In genomic region chr2:69010437-69011194, GRCh38 we compare ENCODE assay signal across 20 cellular contexts. TPM values are rescaled to one million over a fixed set of nuclear protein-coding genes. Genes with fewer than 3 reads are reported as not detected.
A peak's percentile ranks its signal among the peaks of the same experiment; 100 is the strongest.
DNase-seq lines count a peak whose midpoint lies in the region; ATAC-seq, FAIRE-seq and TF ChIP-seq lines count a peak whose summit lies in the region.
"Had no signal": no experiment of that assay in that cellular context is flagged by ENCODE, and none has a peak within 500 bp of the region (broad histone marks: within the 10 kb centered on the region; RNA-seq: fewer than 3 reads in every experiment).

No MANE protein-coding gene starts in this region.

- H3K27me3 ChIP-seq in HepG2 (ENCODE audit: control insufficient read depth in 1 of 2, insufficient read depth in 2 of 2, low read length in 2 of 2) = peaks cover 1 to 16% of the 10 kb centered on the region in 2 experiments; a peak in 3 of 5 replicates
- peaks cover 0 to 4% of the 10 kb centered on the region in 2 donors for H3K27me3 ChIP-seq in right lobe of liver
- H3K27me3 ChIP-seq in Panc1 (ENCODE audit: control insufficient read depth, insufficient read depth, low read length) = no peaks in the 10 kb centered on the region
- H3K27me3 ChIP-seq in lung (ENCODE audit: control insufficient read depth, insufficient read depth) = no peaks in the 10 kb centered on the region
- H3K27me3 ChIP-seq in testis = no peaks in the 10 kb centered on the region

- H3K4me3 ChIP-seq in HepG2 (replicated peaks in 1 of 3; ENCODE audit: insufficient read depth in 1 of 3, low read depth in 2 of 3, low read length in 3 of 3) = no peak overlapping the region
- H3K4me3 ChIP-seq in right lobe of liver = no peak overlapping the region
- H3K4me3 ChIP-seq in Panc1 (ENCODE audit: low read depth in 2 of 2, low read length in 2 of 2) = no peak overlapping the region
- H3K4me3 ChIP-seq in lung = no peak overlapping the region
- no peak overlapping the region for H3K4me3 ChIP-seq in testis
- H3K4me3 ChIP-seq: BLaER1 had no signal

- TF ChIP-seq CTCF in HepG2 (CRISPR knock-in tag; IDR thresholded peaks at IDR 0.05) (no peak), right lobe of liver (IDR thresholded peaks at IDR 0.05) (no peak), Panc1 (IDR thresholded peaks at IDR 0.05) (no peak), lung (IDR thresholded peaks at IDR 0.05; ENCODE audit: control extremely low read depth, extremely low read depth) (no peak), testis (IDR thresholded peaks at IDR 0.05) (no peak)

- H3K4me1 ChIP-seq in HepG2 (ENCODE audit: insufficient read depth, low read length) (peaks cover 27% of the 10 kb centered on the region), right lobe of liver (peaks cover 0 to 7% (median 5%) of the 10 kb centered on the region in 4 donors), Panc1 (ENCODE audit: control insufficient read depth, insufficient read depth, low read length) (peaks cover 10% of the 10 kb centered on the region), lung (ENCODE audit: control insufficient read depth in 2 of 2, insufficient read depth in 2 of 2, low read length in 2 of 2) (peaks cover 0 to 4% of the 10 kb centered on the region in 2 donors), testis (peaks cover 3% of the 10 kb centered on the region)

- POLR2A ChIA-PET in HepG2 (lab: Yijun Ruan, JAX) = no interaction called here
- POLR2A ChIA-PET in Panc1 (lab: Charles Lee) = interaction anchor here (0.6 kb wide), 1 partner anchor 1145 kb away, joined by 4 read pairs; no protein-coding TSS in a partner anchor

- H3K36me3 ChIP-seq in HepG2 (replicated peaks in 1 of 2; ENCODE audit: control insufficient read depth in 1 of 2, insufficient read depth in 2 of 2, low read length in 2 of 2) = no peaks in the 10 kb centered on the region
- H3K36me3 ChIP-seq in right lobe of liver = no peaks in the 10 kb centered on the region
- H3K36me3 ChIP-seq in Panc1 (ENCODE audit: control insufficient read depth, insufficient read depth, low read length) = no peaks in the 10 kb centered on the region; the same call in 1 of the 2 replicates
- H3K36me3 ChIP-seq in lung (ENCODE audit: control insufficient read depth in 2 of 2, insufficient read depth in 2 of 2, low read length in 2 of 2) = no peaks in the 10 kb centered on the region
- H3K36me3 ChIP-seq in testis (ENCODE audit: low read depth, missing control alignments) = no peaks in the 10 kb centered on the region
- H3K36me3 ChIP-seq: BLaER1 had no signal

- no peak for FAIRE-seq in HepG2 (lab: Jason Lieb, UNC)
- FAIRE-seq: H1 had no signal

- in situ Hi-C loops in HepG2 (cut with HindIII; ENCODE audit: extremely low pct_ligation_motif_present, low pct_unique_long_range_greater_than_20kb) (no loop called here), Panc1 (cut with HindIII; ENCODE audit: low pct_unique_long_range_greater_than_20kb, low sequenced_read_pairs) (no loop called here)

- intact Hi-C loops in HepG2 (cut with micrococcal nuclease; ENCODE audit: unreplicated experiment) (loop anchor here (10.0 kb wide), 1 partner anchor 424 kb away; the partner anchor contains the start of gene NFU1), right lobe of liver (cut with DNase I) (no loop called here), Panc1 (cut with micrococcal nuclease; ENCODE audit: unreplicated experiment) (loop anchor here (10.0 kb wide), 1 partner anchor 66 kb away; no protein-coding TSS in a partner anchor), testis (cut with DNase I; ENCODE audit: low total_unique reads) (no loop called here)

- no peak overlapping the region for H2AFZ ChIP-seq in HepG2 (ENCODE audit: low read length)

- TF ChIP-seq POLR2A in HepG2 (IDR thresholded peaks at IDR 0.05; ENCODE audit: insufficient read depth in 1 of 2, low read depth in 2 of 2, low read length in 2 of 2) (no peak), right lobe of liver (IDR thresholded peaks at IDR 0.05) (no peak), testis (IDR thresholded peaks at IDR 0.05) (no peak)

- ATAC-seq in HepG2 = no peak
- ATAC-seq in right lobe of liver = no peak
- ATAC-seq in Panc1 = no peak
- no peak for ATAC-seq in lung (ENCODE audit: insufficient read depth, low FRiP score)
- no peak for ATAC-seq in HG03097 (IDR thresholded peaks at IDR 0.05; ENCODE audit: low FRiP score, unreplicated experiment)

- DNase-seq in HepG2 (ENCODE audit: low spot score) = no peak
- DNase-seq in right lobe of liver = no peak
- no peak for DNase-seq in Panc1 (ENCODE audit: low read depth, low spot score)
- peak; percentile 61 for DNase-seq in lung (ENCODE audit: low spot score)
- no peak for DNase-seq in DMS 273 treated with DMSO at 0.1 percent for 48 hours (lab: John Stamatoyannopoulos, UW)
- no peak for DNase-seq in testis
- no peak for DNase-seq in NCI-H1048 (lab: John Stamatoyannopoulos, UW)
- DNase-seq: CD8-positive, alpha-beta memory T cell; DND-41; Kasumi-1; NCI-H1930; NCI-H446; NCI-H69; OCI-M1 had no signal

- TF ChIP-seq EP300 in HepG2 (IDR thresholded peaks at IDR 0.05; ENCODE audit: low read depth in 2 of 2, low read length in 2 of 2) (no peak), HepG2 (CRISPR knock-in tag; IDR thresholded peaks at IDR 0.05; ENCODE audit: borderline replicate concordance) (no peak)

- no peaks in the 10 kb centered on the region for H3K79me2 ChIP-seq in HepG2 (ENCODE audit: insufficient read depth, low read length)

- no peak overlapping the region for H3K9ac ChIP-seq in HepG2 (ENCODE audit: insufficient read depth, low read depth, low read length)
- H3K9ac ChIP-seq: BLaER1 had no signal

- no peaks in the 10 kb centered on the region for H4K20me1 ChIP-seq in HepG2 (ENCODE audit: insufficient read depth, low read length)

- no peak overlapping the region for H3K4me2 ChIP-seq in HepG2 (ENCODE audit: low read depth, low read length)
- H3K4me2 ChIP-seq: BLaER1 had no signal

- no peaks in the 10 kb centered on the region for H3K9me3 ChIP-seq in HepG2 (ENCODE audit: low read length)
- no peaks in the 10 kb centered on the region for H3K9me3 ChIP-seq in right lobe of liver
- H3K9me3 ChIP-seq in Panc1 (ENCODE audit: control insufficient read depth, insufficient read depth, low read depth, low read length) = no peaks in the 10 kb centered on the region
- H3K9me3 ChIP-seq in lung (ENCODE audit: control insufficient read depth in 2 of 2, insufficient read depth in 1 of 2, low read length in 1 of 2) = no peaks in the 10 kb centered on the region
- no peaks in the 10 kb centered on the region for H3K9me3 ChIP-seq in testis
- H3K9me3 ChIP-seq: BLaER1 had no signal

- H3K27ac ChIP-seq in HepG2 (ENCODE audit: extremely low read length, insufficient read depth, low read length) = no peak overlapping the region
- H3K27ac ChIP-seq in right lobe of liver = no peak overlapping the region
- peak overlapping the region; percentile 96; the same call in 1 of the 2 replicates for H3K27ac ChIP-seq in Panc1 (ENCODE audit: low read length)
- H3K27ac ChIP-seq in lung (ENCODE audit: low read depth in 1 of 2, low read length in 1 of 2) = no peak overlapping the region
- no peak overlapping the region for H3K27ac ChIP-seq in testis
- H3K27ac ChIP-seq: BLaER1 had no signal

- CTCF ChIA-PET in HepG2 (lab: Yijun Ruan, JAX; ENCODE audit: low intra/inter-chr PET ratio, low total read pairs) = no interaction called here
- CTCF ChIA-PET in Panc1 (lab: Charles Lee) = interaction anchor here (1.1 kb wide), 1 partner anchor 49 kb away, joined by 3 read pairs; no protein-coding TSS in a partner anchor

- 23% methylated on average over 8 of the region's 8 CpGs for WGBS in HepG2 (ENCODE audit: low lambda C conversion rate)
- WGBS in right lobe of liver (ENCODE audit: insufficient coverage, low coverage, low lambda C conversion rate, missing lambda C conversion rate) = 55% methylated on average over 7 of the region's 8 CpGs
- WGBS in lung, 2 donors = 50 to 73% methylated on average over 8 of the region's 8 CpGs
- WGBS in testis, 2 donors = 71 to 84% methylated on average over 8 of the region's 8 CpGs

- TF ChIP-seq RAD21 in HepG2 (CRISPR knock-in tag; IDR thresholded peaks at IDR 0.05) = no peak

- BruUV-seq in HepG2 (replicated peaks; lab: Mats Ljungman, UMichigan) (no TSS peak), Panc1 (replicated peaks; lab: Mats Ljungman, UMichigan) (no TSS peak)

RNA-seq across cellular contexts. Expression of gene ANTXR1, which starts 2.4 kb away (rescaled TPM):
- total RNA-seq in HepG2 (2016; rRNA removed; fragmentation: Illumina TruSeq; extraction: Trizol) (9.2 and 12.7 TPM in 2 replicates), right lobe of liver (1 to 10 TPM; 1.1 to 4.1 (median 2.9) TPM), Panc1 (2021; ENCODE audit: unreplicated experiment) (132 TPM), lung (10 to 100 TPM; 54.1 to 81.0 TPM), testis (10 to 100 TPM; 16.6 to 20.1 TPM)
- total RNA-seq in HepG2 (2016; cell fraction: cytosol; rRNA removed; fragmentation: Illumina TruSeq; extraction: Trizol; ENCODE audit: low read depth) = 1.9 and 2.4 TPM in 2 replicates
- total RNA-seq in HepG2 (2016; cell fraction: insoluble cytoplasmic fraction; rRNA removed; fragmentation: Illumina TruSeq; extraction: Trizol) = 7.7 and 13.3 TPM in 2 replicates
- total RNA-seq in HepG2 (2016; cell fraction: membrane; rRNA removed; fragmentation: Illumina TruSeq; extraction: Trizol) = 8.7 TPM in 2 replicates
- 25.0 and 27.3 TPM in 2 replicates for total RNA-seq in HepG2 (2016; cell fraction: nucleus; rRNA removed; fragmentation: Illumina TruSeq; extraction: Trizol)
- polyA plus RNA-seq in HepG2 (2011; rRNA removed) (3.6 and 4.5 TPM in 2 replicates), lung (10 to 100 TPM; 13.4 to 15.4 TPM), testis (ENCODE audit: insufficient read depth, low read depth, low replicate concordance) (35.7 TPM)
- polyA plus RNA-seq in HepG2 (2011; cell fraction: cytosol; rRNA removed) = 2.8 and 3.6 TPM in 2 replicates
- 4.9 and 6.2 TPM in 2 replicates for polyA plus RNA-seq in HepG2 (2011; cell fraction: nucleus; rRNA removed)
- 5.4 and 5.7 TPM in 2 replicates for polyA plus RNA-seq in HepG2 (2012)
- polyA plus RNA-seq in HepG2 (2016; cell fraction: cytosol; fragmentation: Illumina TruSeq; extraction: Trizol; ENCODE audit: low read depth) = 2.8 TPM in 2 replicates
- polyA plus RNA-seq in HepG2 (2016; cell fraction: insoluble cytoplasmic fraction; fragmentation: Illumina TruSeq; extraction: Trizol; ENCODE audit: low read depth) = 13.7 and 15.0 TPM in 2 replicates
- 7.6 and 7.7 TPM in 2 replicates for polyA plus RNA-seq in HepG2 (2016; cell fraction: membrane; fragmentation: Illumina TruSeq; extraction: Trizol; ENCODE audit: low read depth)
- polyA plus RNA-seq in HepG2 (2016; cell fraction: nucleus; fragmentation: Illumina TruSeq; extraction: Trizol; ENCODE audit: insufficient read depth, low read depth) = 30.8 and 33.8 TPM in 2 replicates
- polyA minus RNA-seq in HepG2 (2011; rRNA and poly(A)+ RNA removed; ENCODE audit: low replicate concordance) = 9.6 and 50.4 TPM in 2 replicates
- polyA minus RNA-seq in HepG2 (2011; cell fraction: cytosol; rRNA and poly(A)+ RNA removed) = 5.2 and 6.2 TPM in 2 replicates
- polyA minus RNA-seq in HepG2 (2011; cell fraction: nucleus; rRNA and poly(A)+ RNA removed) = 12.5 and 14.8 TPM in 2 replicates
- polyA plus RNA-seq in Panc1 (2012; ENCODE audit: insufficient read length) = 82.7 TPM
- polyA plus RNA-seq: CD8-positive, alpha-beta memory T cell; IgD-negative memory B cell had no signal

RNA-seq across cellular contexts. Expression of gene GKN1, which starts 36.2 kb away (rescaled TPM):
- total RNA-seq in HepG2 (2016; rRNA removed; fragmentation: Illumina TruSeq; extraction: Trizol) = not detected in 2 replicates
- total RNA-seq in HepG2 (2016; cell fraction: cytosol; rRNA removed; fragmentation: Illumina TruSeq; extraction: Trizol; ENCODE audit: low read depth) = not detected in 2 replicates
- total RNA-seq in HepG2 (2016; cell fraction: insoluble cytoplasmic fraction; rRNA removed; fragmentation: Illumina TruSeq; extraction: Trizol) = not detected in 2 replicates
- total RNA-seq in HepG2 (2016; cell fraction: membrane; rRNA removed; fragmentation: Illumina TruSeq; extraction: Trizol) = not detected in 2 replicates
- not detected in 2 replicates for total RNA-seq in HepG2 (2016; cell fraction: nucleus; rRNA removed; fragmentation: Illumina TruSeq; extraction: Trizol)
- polyA plus RNA-seq in HepG2 (2011; rRNA removed) = not detected in 2 replicates
- polyA plus RNA-seq in HepG2 (2011; cell fraction: cytosol; rRNA removed) = not detected in 2 replicates
- not detected in 2 replicates for polyA plus RNA-seq in HepG2 (2011; cell fraction: nucleus; rRNA removed)
- not detected in 2 replicates for polyA plus RNA-seq in HepG2 (2012)
- polyA plus RNA-seq in HepG2 (2016; cell fraction: cytosol; fragmentation: Illumina TruSeq; extraction: Trizol; ENCODE audit: low read depth) = not detected in 2 replicates
- polyA plus RNA-seq in HepG2 (2016; cell fraction: insoluble cytoplasmic fraction; fragmentation: Illumina TruSeq; extraction: Trizol; ENCODE audit: low read depth) = not detected in 2 replicates
- polyA plus RNA-seq in HepG2 (2016; cell fraction: membrane; fragmentation: Illumina TruSeq; extraction: Trizol; ENCODE audit: low read depth) = not detected in 2 replicates
- polyA plus RNA-seq in HepG2 (2016; cell fraction: nucleus; fragmentation: Illumina TruSeq; extraction: Trizol; ENCODE audit: insufficient read depth, low read depth) = not detected in 2 replicates
- not detected in 2 replicates for polyA minus RNA-seq in HepG2 (2011; rRNA and poly(A)+ RNA removed; ENCODE audit: low replicate concordance)
- polyA minus RNA-seq in HepG2 (2011; cell fraction: cytosol; rRNA and poly(A)+ RNA removed) = not detected in 2 replicates
- polyA minus RNA-seq in HepG2 (2011; cell fraction: nucleus; rRNA and poly(A)+ RNA removed) = not detected in 2 replicates
- total RNA-seq in right lobe of liver = not detected
- total RNA-seq in Panc1 (2021; ENCODE audit: unreplicated experiment) = not detected
- not detected for polyA plus RNA-seq in Panc1 (2012; ENCODE audit: insufficient read length)
- not detected for total RNA-seq in lung
- under 1 TPM in 1 of 2 donors, not detected in 1; 0.15 TPM for polyA plus RNA-seq in lung
- total RNA-seq in testis = not detected
- polyA plus RNA-seq in testis (ENCODE audit: insufficient read depth, low read depth, low replicate concordance) = not detected
- total RNA-seq: A172; CD8-positive, alpha-beta memory T cell; H1; SK-MEL-5 had no signal
- polyA plus RNA-seq: CD8-positive, alpha-beta memory T cell; H1; IgD-negative memory B cell had no signal

RNA-seq across cellular contexts. Expression of gene GKN2, which starts 57.9 kb away (rescaled TPM):
- total RNA-seq in HepG2 (2016; rRNA removed; fragmentation: Illumina TruSeq; extraction: Trizol) = not detected in 2 replicates
- not detected in 2 replicates for total RNA-seq in HepG2 (2016; cell fraction: cytosol; rRNA removed; fragmentation: Illumina TruSeq; extraction: Trizol; ENCODE audit: low read depth)
- total RNA-seq in HepG2 (2016; cell fraction: insoluble cytoplasmic fraction; rRNA removed; fragmentation: Illumina TruSeq; extraction: Trizol) = not detected in 2 replicates
- total RNA-seq in HepG2 (2016; cell fraction: membrane; rRNA removed; fragmentation: Illumina TruSeq; extraction: Trizol) = not detected in 2 replicates
- total RNA-seq in HepG2 (2016; cell fraction: nucleus; rRNA removed; fragmentation: Illumina TruSeq; extraction: Trizol) = not detected in 2 replicates
- not detected in 2 replicates for polyA plus RNA-seq in HepG2 (2011; rRNA removed)
- not detected in 2 replicates for polyA plus RNA-seq in HepG2 (2011; cell fraction: cytosol; rRNA removed)
- polyA plus RNA-seq in HepG2 (2011; cell fraction: nucleus; rRNA removed) = not detected in 2 replicates
- not detected in 2 replicates for polyA plus RNA-seq in HepG2 (2012)
- not detected in 2 replicates for polyA plus RNA-seq in HepG2 (2016; cell fraction: cytosol; fragmentation: Illumina TruSeq; extraction: Trizol; ENCODE audit: low read depth)
- not detected in 2 replicates for polyA plus RNA-seq in HepG2 (2016; cell fraction: insoluble cytoplasmic fraction; fragmentation: Illumina TruSeq; extraction: Trizol; ENCODE audit: low read depth)
- polyA plus RNA-seq in HepG2 (2016; cell fraction: membrane; fragmentation: Illumina TruSeq; extraction: Trizol; ENCODE audit: low read depth) = not detected in 2 replicates
- not detected in 2 replicates for polyA plus RNA-seq in HepG2 (2016; cell fraction: nucleus; fragmentation: Illumina TruSeq; extraction: Trizol; ENCODE audit: insufficient read depth, low read depth)
- polyA minus RNA-seq in HepG2 (2011; rRNA and poly(A)+ RNA removed; ENCODE audit: low replicate concordance) = not detected in 2 replicates
- polyA minus RNA-seq in HepG2 (2011; cell fraction: cytosol; rRNA and poly(A)+ RNA removed) = not detected in 2 replicates
- not detected in 2 replicates for polyA minus RNA-seq in HepG2 (2011; cell fraction: nucleus; rRNA and poly(A)+ RNA removed)
- not detected for total RNA-seq in right lobe of liver
- total RNA-seq in Panc1 (2021; ENCODE audit: unreplicated experiment) = not detected
- polyA plus RNA-seq in Panc1 (2012; ENCODE audit: insufficient read length) = not detected
- 100 to 1,000 TPM in 1 of 2 donors, 1 to 10 TPM in 1; 3.4 to 103 TPM for total RNA-seq in lung
- 100 to 1,000 TPM; 101 to 429 TPM for polyA plus RNA-seq in lung
- not detected for total RNA-seq in testis
- polyA plus RNA-seq in testis (ENCODE audit: insufficient read depth, low read depth, low replicate concordance) = not detected
- total RNA-seq: CD8-positive, alpha-beta memory T cell; H1; SK-MEL-5 had no signal
- polyA plus RNA-seq: CD8-positive, alpha-beta memory T cell; H1; IgD-negative memory B cell had no signal

Comparison
In these comparisons a context has a peak if more than half of its experiments do, and no peak if none do; other contexts are left out.
1. intact Hi-C loops: an anchor here in HepG2 (10.0 kb wide) and Panc1 (10.0 kb wide); none called in right lobe of liver and testis.